Comparison of ENCODE assay signal across 8 cellular contexts in the genomic region with DNA sequence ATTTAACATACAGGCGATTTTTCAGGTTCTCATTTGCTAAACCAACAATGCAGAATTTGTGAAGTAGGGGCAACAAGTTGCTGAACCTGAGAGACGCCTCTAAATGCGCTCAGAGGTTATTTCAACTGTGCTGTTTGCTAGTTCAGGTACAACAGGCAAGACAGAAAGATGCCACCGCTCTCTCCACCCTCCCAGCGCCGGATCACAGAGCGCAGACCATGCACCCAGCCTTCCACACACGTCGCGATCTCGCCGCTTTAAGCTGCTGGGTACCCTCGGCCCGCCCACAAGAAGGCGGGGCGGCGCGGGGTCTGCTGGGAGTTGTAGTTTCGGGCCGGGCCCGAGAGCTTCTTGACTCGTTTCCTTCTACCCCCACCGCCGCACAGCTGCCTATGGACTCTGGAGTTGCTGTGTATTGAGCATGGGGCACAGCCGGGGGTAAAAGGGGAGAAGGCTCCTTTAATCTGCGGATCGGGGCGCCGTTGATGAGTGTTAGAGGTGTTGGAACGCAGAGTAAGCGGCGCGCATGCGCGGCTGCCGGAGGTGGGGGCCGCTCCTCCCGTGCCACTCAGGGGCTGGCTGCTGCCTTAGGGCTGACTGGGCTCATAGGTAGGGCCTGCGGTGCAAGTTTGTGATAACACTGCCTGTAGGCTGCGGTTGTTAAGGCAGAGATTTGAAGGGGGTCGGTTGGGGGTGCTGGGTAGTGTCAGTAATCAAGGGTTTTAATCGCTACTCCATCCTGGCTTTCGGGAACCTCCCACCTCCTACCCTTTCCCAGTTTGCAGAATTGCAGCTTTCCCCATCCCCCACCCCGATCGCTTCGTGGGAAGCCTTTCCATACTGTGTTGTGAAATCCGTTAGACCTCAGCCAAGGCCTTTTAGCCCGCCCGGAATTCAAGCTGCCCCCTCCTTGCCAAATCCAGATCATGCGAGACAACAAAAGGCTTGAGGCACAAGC. TPM values are rescaled to one million over a fixed set of nuclear protein-coding genes. Genes with fewer than 3 reads are reported as not detected.
DNase-seq lines count a peak whose midpoint lies in the region; ATAC-seq, FAIRE-seq and TF ChIP-seq lines count a peak whose summit lies in the region.

No MANE protein-coding gene starts in this region.

- peak overlapping the region; percentile 36 for H3K27ac ChIP-seq in RWPE2 (ENCODE audit: poor library complexity, severe bottlenecking)

- no peaks in the 10 kb centered on the region for H3K9me3 ChIP-seq in RWPE2 (ENCODE audit: severe bottlenecking)

- TF ChIP-seq CTCF in RWPE2 (IDR thresholded peaks at IDR 0.05; ENCODE audit: poor library complexity, severe bottlenecking) (no peak), fibroblast of the aortic adventitia (IDR thresholded peaks at IDR 0.05; ENCODE audit: insufficient read depth, low read length) (no peak), nephron progenitor cell (IDR thresholded peaks at IDR 0.05) (no peak)

- H3K27me3 Mint-ChIP-seq in nephron progenitor cell (ENCODE audit: low read depth, poor library complexity): peaks cover 2% of the 10 kb centered on the region

- no peaks in the 10 kb centered on the region for H3K36me3 ChIP-seq in RWPE2 (ENCODE audit: low read depth)

- peak; percentile 73 for TF ChIP-seq POLR2A in H54 (IDR thresholded peaks at IDR 0.05; ENCODE audit: low read depth, low read length)

- H3K9me3 Mint-ChIP-seq in nephron progenitor cell: no peaks in the 10 kb centered on the region

- peak; percentile 97 for ATAC-seq in RWPE2 (ENCODE audit: low read depth)
- peak; percentile 97 for ATAC-seq in stimulated activated naive CD8-positive, alpha-beta T cell treated with anti-CD3 and anti-CD28 coated beads, Interleukin-15, Interleukin-2, amounts not matched to agents 100 U/mL and 50 U/mL, for 24 hours

- H3K4me1 ChIP-seq in RWPE2 (ENCODE audit: insufficient read depth, poor library complexity, severe bottlenecking): no peaks in the 10 kb centered on the region

- DNase-seq in Daoy (ENCODE audit: low read depth) (peak; percentile 89), H54 (ENCODE audit: insufficient read length, low spot score) (peak; percentile 92), LoVo (ENCODE audit: low spot score) (peak; percentile 85), RWPE2 (ENCODE audit: low spot score) (peak; percentile 83), fibroblast of the aortic adventitia (ENCODE audit: low read depth) (peak; percentile 98), nephron progenitor cell (peak; percentile 90)
- peak; percentile 95 for DNase-seq in activated effector memory CD4-positive, alpha-beta T cell treated with anti-CD3 and anti-CD28 coated beads, Interleukin-2, amount 50 U/mL, for 16 hours
- DNase-seq in stimulated activated naive CD8-positive, alpha-beta T cell treated with anti-CD3 and anti-CD28 coated beads, Interleukin-15, Interleukin-2, amounts not matched to agents 100 U/mL and 50 U/mL, for 24 hours: peak; percentile 89

- peaks cover 27% of the 10 kb centered on the region for H3K4me1 Mint-ChIP-seq in nephron progenitor cell

- H3K4me3 Mint-ChIP-seq in nephron progenitor cell: peak overlapping the region; percentile 99

- H3K27me3 ChIP-seq in RWPE2 (ENCODE audit: insufficient read depth, poor library complexity, severe bottlenecking): no peaks in the 10 kb centered on the region

- H3K36me3 Mint-ChIP-seq in nephron progenitor cell (ENCODE audit: low read depth): no peaks in the 10 kb centered on the region

- H3K4me3 ChIP-seq in RWPE2 (ENCODE audit: severe bottlenecking): peak overlapping the region; percentile 70
- H3K4me3 ChIP-seq in fibroblast of the aortic adventitia (ENCODE audit: low read depth, low read length): peak overlapping the region; percentile 94

- H3K27ac Mint-ChIP-seq in nephron progenitor cell: peak overlapping the region; percentile 93

- peak; percentile 27 for FAIRE-seq in H54 (lab: Jason Lieb, UNC)

RNA-seq across cellular contexts. Expression of gene ABCA1, which starts 40.3 kb away (rescaled TPM):
- total RNA-seq in Daoy (2014; rRNA removed; shearing (Covaris generic)): 0.74 and 0.83 TPM in 2 replicates
- 40.1 and 45.0 TPM in 2 replicates for total RNA-seq in fibroblast of the aortic adventitia (ENCODE audit: low replicate concordance)

Comparison
In these comparisons a context has a peak if more than half of its experiments do, and no peak if none do; other contexts are left out.
1. Peak in every context shown above with its lines: DNase-seq, ATAC-seq, H3K4me3 ChIP-seq and H3K27ac ChIP-seq.
2. RNA of gene ABCA1, which starts 40.3 kb away (total RNA-seq): 40.1 to 45.0 TPM in fibroblast of the aortic adventitia; 0.74 to 0.83 TPM in Daoy; every median in the first group is over 10 times any median in the second.